21 cellular contexts compared by ENCODE assay signal in genomic region chr3:188939799-188940198, GRCh38.
DNase-seq lines count a peak whose midpoint lies in the region; ATAC-seq and TF ChIP-seq lines count a peak whose summit lies in the region.
"Had no signal": no experiment of that assay in that cellular context is flagged by ENCODE, and none has a peak within 500 bp of the region (broad histone marks: within the 10 kb centered on the region; RNA-seq: fewer than 3 reads in every experiment).

No MANE protein-coding gene starts in this region.

- no peak overlapping the region for H3K27ac ChIP-seq in left ventricle myocardium inferior (replicated peaks)
- H3K27ac ChIP-seq in gastrocnemius medialis: peak overlapping the region; percentile 60 to 69 (median 67)
- peak overlapping the region; percentile 59 for H3K27ac ChIP-seq in upper lobe of right lung
- H3K27ac ChIP-seq: RWPE1 had no signal

- in situ Hi-C loops in gastrocnemius medialis (cut with MboI; ENCODE audit: low sequenced_read_pairs in 4 of 4): loop anchor here in 1 of 4 donors (10.0 kb wide), 2 partner anchors 585 to 1025 kb away; no protein-coding TSS in a partner anchor

- no peak overlapping the region for H3K4me3 ChIP-seq in left ventricle myocardium inferior
- H3K4me3 ChIP-seq in gastrocnemius medialis: no peak overlapping the region
- no peak overlapping the region for H3K4me3 ChIP-seq in upper lobe of right lung
- H3K4me3 ChIP-seq: GM12878, K562 had no signal

- peaks cover 71% of the 10 kb centered on the region for H3K4me1 Mint-ChIP-seq in dendritic cell treated with granulocyte-macrophage colony-stimulating factor and Interleukin-4, amounts not matched to agents 40 ng/mL and 50 ng/mL, for 4 days (ENCODE audit: low read depth)
- H3K4me1 Mint-ChIP-seq in stimulated activated memory B cell treated with anti-CD40 and anti-IgM and Interleukin-4, amounts not matched to agents 10 μg/mL and 1 μg/mL and 100 μg/mL, for 72 hours: peaks cover 5% of the 10 kb centered on the region
- H3K4me1 Mint-ChIP-seq: CD8-positive, alpha-beta memory T cell had no signal

- H3K4me1 ChIP-seq in left ventricle myocardium inferior: peaks cover 30% of the 10 kb centered on the region
- H3K4me1 ChIP-seq in gastrocnemius medialis: peaks cover 17 to 22% of the 10 kb centered on the region in 2 donors
- peaks cover 22% of the 10 kb centered on the region for H3K4me1 ChIP-seq in upper lobe of right lung

- TF ChIP-seq CTCF in left ventricle myocardium inferior (IDR thresholded peaks at IDR 0.05; ENCODE audit: borderline replicate concordance) (no peak), gastrocnemius medialis (IDR thresholded peaks at IDR 0.05 in 4 of 5, conservative IDR thresholded peaks at IDR 0.05 in 1 of 5) (no peak), upper lobe of right lung (IDR thresholded peaks at IDR 0.05) (no peak)

- H3K9me3 Mint-ChIP-seq in dendritic cell treated with granulocyte-macrophage colony-stimulating factor and Interleukin-4, amounts not matched to agents 40 ng/mL and 50 ng/mL, for 4 days: peaks cover 14% of the 10 kb centered on the region
- no peaks in the 10 kb centered on the region for H3K9me3 Mint-ChIP-seq in stimulated activated memory B cell treated with anti-CD40 and anti-IgM and Interleukin-4, amounts not matched to agents 10 μg/mL and 1 μg/mL and 100 μg/mL, for 72 hours
- H3K9me3 Mint-ChIP-seq: CD8-positive, alpha-beta memory T cell had no signal

- H3K36me3 Mint-ChIP-seq in dendritic cell treated with granulocyte-macrophage colony-stimulating factor and Interleukin-4, amounts not matched to agents 40 ng/mL and 50 ng/mL, for 4 days (ENCODE audit: low read depth): peaks cover 11% of the 10 kb centered on the region
- no peaks in the 10 kb centered on the region for H3K36me3 Mint-ChIP-seq in stimulated activated memory B cell treated with anti-CD40 and anti-IgM and Interleukin-4, amounts not matched to agents 10 μg/mL and 1 μg/mL and 100 μg/mL, for 72 hours

- DNase-seq in Right ventricle myocardium superior: no peak
- DNase-seq in left ventricle myocardium inferior: no peak
- DNase-seq in gastrocnemius medialis: no peak
- DNase-seq in upper lobe of right lung: no peak
- DNase-seq in RPMI8226: no peak
- DNase-seq: CD8-positive, alpha-beta memory T cell; DMS53; EL; GOT3; NCI-H1417; NCI-H187 treated with DMSO at 0.1 percent for 48 hours; NCI-H345; NCI-H526; PC-3 had no signal

- no peak for TF ChIP-seq POLR2A in gastrocnemius medialis (IDR thresholded peaks at IDR 0.05)

- H3K27me3 ChIP-seq in left ventricle myocardium inferior (ENCODE audit: low read depth) (no peaks in the 10 kb centered on the region), gastrocnemius medialis (no peaks in the 10 kb centered on the region), upper lobe of right lung (no peaks in the 10 kb centered on the region)

- no peak overlapping the region for H3K4me3 Mint-ChIP-seq in dendritic cell treated with granulocyte-macrophage colony-stimulating factor and Interleukin-4, amounts not matched to agents 40 ng/mL and 50 ng/mL, for 4 days
- H3K4me3 Mint-ChIP-seq in stimulated activated memory B cell treated with anti-CD40 and anti-IgM and Interleukin-4, amounts not matched to agents 10 μg/mL and 1 μg/mL and 100 μg/mL, for 72 hours: no peak overlapping the region
- H3K4me3 Mint-ChIP-seq: CD8-positive, alpha-beta memory T cell had no signal

- H3K9me3 ChIP-seq in left ventricle myocardium inferior (replicated peaks) (no peaks in the 10 kb centered on the region), gastrocnemius medialis (no peaks in the 10 kb centered on the region), upper lobe of right lung (no peaks in the 10 kb centered on the region)

- H3K27ac Mint-ChIP-seq in dendritic cell treated with granulocyte-macrophage colony-stimulating factor and Interleukin-4, amounts not matched to agents 40 ng/mL and 50 ng/mL, for 4 days: peak overlapping the region; percentile 11
- no peak overlapping the region for H3K27ac Mint-ChIP-seq in stimulated activated memory B cell treated with anti-CD40 and anti-IgM and Interleukin-4, amounts not matched to agents 10 μg/mL and 1 μg/mL and 100 μg/mL, for 72 hours

- ATAC-seq in Right ventricle myocardium superior (ENCODE audit: poor library complexity) (peak; percentile 15), gastrocnemius medialis (peak; percentile 72 to 76), upper lobe of right lung (no peak), HG02840 (IDR thresholded peaks at IDR 0.05; ENCODE audit: low FRiP score, unreplicated experiment) (no peak)
- ATAC-seq in stimulated activated memory B cell treated with anti-CD40 and anti-IgM and Interleukin-4, amounts not matched to agents 10 μg/mL and 1 μg/mL and 100 μg/mL, for 72 hours: no peak
- ATAC-seq: GM12878, HCT116, K562, PC-3 had no signal

- no peaks in the 10 kb centered on the region for H3K27me3 Mint-ChIP-seq in dendritic cell treated with granulocyte-macrophage colony-stimulating factor and Interleukin-4, amounts not matched to agents 40 ng/mL and 50 ng/mL, for 4 days
- H3K27me3 Mint-ChIP-seq in stimulated activated memory B cell treated with anti-CD40 and anti-IgM and Interleukin-4, amounts not matched to agents 10 μg/mL and 1 μg/mL and 100 μg/mL, for 72 hours: no peaks in the 10 kb centered on the region

- no peaks in the 10 kb centered on the region for H3K36me3 ChIP-seq in left ventricle myocardium inferior
- H3K36me3 ChIP-seq in gastrocnemius medialis: no peaks in the 10 kb centered on the region
- no peaks in the 10 kb centered on the region for H3K36me3 ChIP-seq in upper lobe of right lung

- intact Hi-C loops in Right ventricle myocardium superior (cut with DNase I): loop anchor here (10.0 kb wide), 1 partner anchor 785 kb away; the partner anchor contains the start of gene LPP
- intact Hi-C loops in left ventricle myocardium inferior (cut with micrococcal nuclease): loop anchor here (10.0 kb wide), 1 partner anchor 245 kb away; no protein-coding TSS in a partner anchor
- intact Hi-C loops in dendritic cell treated with granulocyte-macrophage colony-stimulating factor and Interleukin-4, amounts not matched to agents 40 ng/mL and 50 ng/mL, for 4 days (cut with micrococcal nuclease): loop anchor here (2.0 kb wide), 1 partner anchor 25 kb away; no protein-coding TSS in a partner anchor
- intact Hi-C loops in gastrocnemius medialis (cut with DNase I; ENCODE audit: low total_unique reads): loop anchor here (10.0 kb wide), 2 partner anchors 355 to 1085 kb away; no protein-coding TSS in a partner anchor
- intact Hi-C loops in upper lobe of right lung (cut with DNase I): no loop called here

Comparison
In these comparisons a context has a peak if more than half of its experiments do, and no peak if none do; other contexts are left out.
1. ATAC-seq: peak in Right ventricle myocardium superior (single experiment) and gastrocnemius medialis (2 of 2); none in upper lobe of right lung (single experiment), stimulated activated memory B cell treated with anti-CD40 and anti-IgM and Interleukin-4, amounts not matched to agents 10 μg/mL and 1 μg/mL and 100 μg/mL, for 72 hours (single experiment) and HG02840 (single experiment).